Comparison of ENCODE assay signal across 15 cellular contexts in genomic region chr6:15885624-15886023, GRCh38.
A peak's percentile ranks its signal among the peaks of the same experiment; 100 is the strongest.
DNase-seq lines count a peak whose midpoint lies in the region; ATAC-seq, FAIRE-seq and TF ChIP-seq lines count a peak whose summit lies in the region.
"Had no signal": no experiment of that assay in that cellular context is flagged by ENCODE, and none has a peak within 500 bp of the region (broad histone marks: within the 10 kb centered on the region; RNA-seq: fewer than 3 reads in every experiment).

No MANE protein-coding gene starts in this region.

- no peak overlapping the region for H2BK12ac ChIP-seq in mesenchymal stem cell (ENCODE audit: low read length in 2 of 2)

- H3K14ac ChIP-seq in mesenchymal stem cell (ENCODE audit: low read length in 2 of 2): no peak overlapping the region

- H3K27me3 ChIP-seq in bronchial epithelial cell (ENCODE audit: control insufficient read depth, insufficient read depth, low read length): no peaks in the 10 kb centered on the region
- no peaks in the 10 kb centered on the region for H3K27me3 ChIP-seq in mesenchymal stem cell (ENCODE audit: control insufficient read depth in 1 of 2, insufficient read depth in 1 of 2, low read length in 2 of 2)
- no peaks in the 10 kb centered on the region for H3K27me3 ChIP-seq in gastrocnemius medialis

- no peak overlapping the region for H4K8ac ChIP-seq in mesenchymal stem cell (ENCODE audit: low read length)

- H3K4ac ChIP-seq in mesenchymal stem cell (ENCODE audit: low read depth in 1 of 2, low read length in 2 of 2): peak overlapping the region in 1 of 2 experiments; percentile 15

- H3K4me2 ChIP-seq in mesenchymal stem cell (ENCODE audit: low read length, poor library complexity, severe bottlenecking): no peak overlapping the region

- H2BK120ac ChIP-seq in mesenchymal stem cell (ENCODE audit: low read depth, low read length): no peak overlapping the region

- H2AFZ ChIP-seq in mesenchymal stem cell (ENCODE audit: low read depth, low read length): no peak overlapping the region

- 91% methylated on average over 5 of the region's 5 CpGs for WGBS in mesenchymal stem cell

- TF ChIP-seq CTCF in bronchial epithelial cell (IDR thresholded peaks at IDR 0.05; ENCODE audit: insufficient read depth, low read length, severe bottlenecking) (no peak), gastrocnemius medialis (IDR thresholded peaks at IDR 0.05 in 4 of 5, conservative IDR thresholded peaks at IDR 0.05 in 1 of 5) (no peak)

- in situ Hi-C loops in gastrocnemius medialis (cut with MboI; ENCODE audit: low sequenced_read_pairs in 4 of 4): loop anchor here in 1 of 4 donors (25.0 kb wide), 1 partner anchor 302 kb away; no protein-coding TSS in a partner anchor

- H3K4me1 ChIP-seq in mesenchymal stem cell (ENCODE audit: control insufficient read depth, insufficient read depth, low read depth, low read length) (no peaks in the 10 kb centered on the region), gastrocnemius medialis (peaks cover 4 to 22% of the 10 kb centered on the region in 2 donors)

- DNase-seq in bronchial epithelial cell (ENCODE audit: low read depth): no peak
- DNase-seq in mesenchymal stem cell: no peak
- DNase-seq in gastrocnemius medialis: no peak
- DNase-seq in iPS-NIHi7 (ENCODE audit: extremely low spot score): no peak
- no peak for DNase-seq in kidney tubule cell (ENCODE audit: low spot score)
- DNase-seq: ACHN; CD4-positive, alpha-beta memory T cell; DMS153; DMS79; GDM1; GOT3; H9 had no signal

- H3K18ac ChIP-seq in mesenchymal stem cell (ENCODE audit: low read depth in 1 of 2, low read length in 2 of 2): no peak overlapping the region

- no peak for TF ChIP-seq POLR2A in gastrocnemius medialis (IDR thresholded peaks at IDR 0.05)

- no peak overlapping the region for H3K9ac ChIP-seq in mesenchymal stem cell (ENCODE audit: low read length)

- no peak overlapping the region for H2AK5ac ChIP-seq in mesenchymal stem cell (ENCODE audit: low read length, severe bottlenecking)

- H2BK15ac ChIP-seq in mesenchymal stem cell (ENCODE audit: low read depth, poor library complexity, severe bottlenecking): no peak overlapping the region

- no peaks in the 10 kb centered on the region for H3K79me1 ChIP-seq in mesenchymal stem cell (replicated peaks; ENCODE audit: low read length, poor library complexity, severe bottlenecking)

- H3K36me3 ChIP-seq in bronchial epithelial cell (ENCODE audit: control insufficient read depth, insufficient read depth, low read length) (no peaks in the 10 kb centered on the region), mesenchymal stem cell (ENCODE audit: control insufficient read depth in 1 of 2, insufficient read depth in 2 of 2, low read depth in 1 of 2, low read length in 2 of 2) (no peaks in the 10 kb centered on the region), gastrocnemius medialis (no peaks in the 10 kb centered on the region)

- no peak overlapping the region for H3K27ac ChIP-seq in mesenchymal stem cell (ENCODE audit: low read length, poor library complexity, severe bottlenecking)
- H3K27ac ChIP-seq in gastrocnemius medialis: peak overlapping the region in 3 of 4 donors; percentile 54 to 69 (median 60)
- H3K27ac ChIP-seq: HL-60 had no signal

- H3K4me3 ChIP-seq in bronchial epithelial cell (ENCODE audit: low read depth, low read length) (no peak overlapping the region), mesenchymal stem cell (ENCODE audit: insufficient read depth in 1 of 2, low read depth in 1 of 2, low read length in 2 of 2) (no peak overlapping the region), gastrocnemius medialis (no peak overlapping the region)

- H2BK5ac ChIP-seq in mesenchymal stem cell (ENCODE audit: low read depth, low read length, poor library complexity, severe bottlenecking): no peak overlapping the region

- intact Hi-C loops in gastrocnemius medialis (cut with DNase I; ENCODE audit: low total_unique reads): loop anchor here (1.0 to 2.0 kb wide), 2 partner anchors 93 to 194 kb away; no protein-coding TSS in a partner anchor

- H3K9me3 ChIP-seq in mesenchymal stem cell (ENCODE audit: control insufficient read depth, low read length): no peaks in the 10 kb centered on the region
- no peaks in the 10 kb centered on the region for H3K9me3 ChIP-seq in gastrocnemius medialis

- H4K91ac ChIP-seq in mesenchymal stem cell (ENCODE audit: low read length): peak overlapping the region; percentile 11

- FAIRE-seq in bronchial epithelial cell (lab: Jason Lieb, UNC): peak; percentile 7
- FAIRE-seq: A204.1 had no signal

- ATAC-seq in gastrocnemius medialis (peak; percentile 63 to 82), HG03045 (IDR thresholded peaks at IDR 0.05; ENCODE audit: unreplicated experiment) (no peak)

- H3K23ac ChIP-seq in mesenchymal stem cell (ENCODE audit: low read length in 2 of 2): no peak overlapping the region
